ENCODE assay signal across 1 cellular context in the genomic region with DNA sequence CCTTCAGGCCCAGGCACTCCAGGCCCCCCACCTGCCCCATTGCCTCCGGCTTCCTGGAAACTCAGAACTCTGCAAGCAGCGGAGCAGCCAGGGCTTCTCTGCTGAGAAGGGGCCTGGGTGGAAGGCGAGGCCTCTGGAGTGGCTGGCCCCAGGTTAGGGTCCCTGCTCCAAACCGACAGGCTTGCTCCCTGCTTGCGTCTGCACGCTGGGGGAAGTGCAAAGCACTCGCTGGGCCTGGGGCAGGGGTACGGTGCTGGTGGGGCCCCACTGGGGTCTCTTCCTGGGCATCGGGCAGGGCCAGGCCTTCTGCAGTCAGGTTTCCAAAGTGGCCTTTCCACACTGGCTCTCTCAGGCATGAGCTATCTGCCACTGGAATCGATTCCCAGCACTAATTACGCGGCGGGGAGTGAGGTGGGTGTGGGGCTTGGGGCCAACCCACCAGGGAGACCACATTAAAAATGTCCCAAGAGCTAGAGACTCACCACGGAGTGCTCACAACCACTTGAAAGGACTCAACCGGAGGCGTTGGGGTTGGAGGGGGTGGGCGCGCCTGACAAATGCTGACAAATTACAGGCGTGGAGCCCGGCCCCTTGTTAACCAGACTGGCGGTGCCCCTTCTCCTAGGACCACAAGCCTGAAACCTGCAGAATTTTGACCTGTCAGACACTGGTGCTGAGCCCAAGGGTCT.
TF ChIP-seq lines count a peak whose summit lies in the region.

No MANE protein-coding gene starts in this region.

TF ChIP-seq in HepG2, 621 proteins besides CTCF, POLR2A, EP300 and RAD21:
- TF ChIP-seq NFRKB (IDR thresholded peaks at IDR 0.05) = no peak
- no peak for TF ChIP-seq POGZ (CRISPR knock-in tag; IDR thresholded peaks at IDR 0.05)
- TF ChIP-seq AGO2 (optimal IDR thresholded peaks at IDR 0.05; ENCODE audit: low read depth, low read length) = peak; percentile 17
- TF ChIP-seq FOXK1 (CRISPR knock-in tag; IDR thresholded peaks at IDR 0.05; ENCODE audit: borderline replicate concordance, low read depth) = no peak
- TF ChIP-seq ZFP90 (CRISPR knock-in tag; IDR thresholded peaks at IDR 0.05; ENCODE audit: borderline replicate concordance) = no peak
